In the genomic region with DNA sequence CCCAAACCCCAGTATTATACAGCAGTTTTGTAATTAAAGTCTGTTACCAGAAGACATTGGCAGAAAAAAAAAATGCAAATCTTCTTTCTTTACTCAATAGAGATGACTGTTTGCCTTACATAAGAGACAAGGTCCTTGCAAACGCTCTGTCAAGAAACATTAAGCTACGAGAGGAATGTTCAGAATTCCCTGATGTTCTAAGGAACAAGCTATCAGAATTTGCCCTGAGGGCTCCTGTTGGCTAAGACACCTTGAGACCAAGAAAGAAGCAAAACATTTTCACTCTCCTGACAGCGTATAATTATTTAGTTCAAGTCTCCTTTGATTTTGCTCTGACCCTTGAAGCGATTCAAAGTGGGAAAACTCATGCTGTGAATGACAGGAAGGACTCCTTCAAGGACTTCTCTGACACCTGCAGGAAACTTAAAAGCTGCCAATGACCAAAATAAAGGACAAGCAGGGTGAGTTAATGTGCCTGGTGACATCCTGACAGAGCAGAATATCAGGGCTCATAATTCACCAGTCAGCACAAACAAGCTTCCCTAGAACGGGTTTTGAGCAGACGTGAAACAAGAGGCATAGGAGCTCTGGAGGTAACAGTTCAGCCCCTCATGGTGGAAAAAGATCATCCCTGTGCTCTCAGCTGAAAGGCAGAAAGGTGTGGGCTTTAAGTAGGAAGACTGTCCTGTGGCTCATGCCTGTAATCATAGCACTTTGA, we compare ENCODE assay signal across 11 cellular contexts. TPM values are rescaled to one million over a fixed set of nuclear protein-coding genes. Genes with fewer than 3 reads are reported as not detected.
A peak's percentile ranks its signal among the peaks of the same experiment; 100 is the strongest.
DNase-seq lines count a peak whose midpoint lies in the region; ATAC-seq, FAIRE-seq and TF ChIP-seq lines count a peak whose summit lies in the region.
"Had no signal": no experiment of that assay in that cellular context is flagged by ENCODE, and none has a peak within 500 bp of the region (broad histone marks: within the 10 kb centered on the region; RNA-seq: fewer than 3 reads in every experiment).

No MANE protein-coding gene starts in this region.

- H3K4me3 Mint-ChIP-seq in activated CD4-positive, alpha-beta T cell treated with anti-CD3 and anti-CD28 coated beads, Interleukin-2, amount 10 ng/mL, durations not matched to agents 7 days and 5 days = peak overlapping the region; percentile 94
- peak overlapping the region; percentile 97 for H3K4me3 Mint-ChIP-seq in activated T-helper 1 cell treated with anti-CD3 and anti-CD28 coated beads, Interleukin-12 subunit alpha, Interleukin-12 subunit beta, Interleukin-2, Interleukin-4 antibody, amounts not matched to agents 30 ng/mL and 10 ng/mL and 1 ng/mL, durations not matched to agents 14 hours and 24 hours and 36 hours

- no peaks in the 10 kb centered on the region for H3K27me3 Mint-ChIP-seq in activated CD4-positive, alpha-beta T cell treated with anti-CD3 and anti-CD28 coated beads, Interleukin-2, amount 10 ng/mL, durations not matched to agents 7 days and 5 days
- no peaks in the 10 kb centered on the region for H3K27me3 Mint-ChIP-seq in activated T-helper 1 cell treated with anti-CD3 and anti-CD28 coated beads, Interleukin-12 subunit alpha, Interleukin-12 subunit beta, Interleukin-2, Interleukin-4 antibody, amounts not matched to agents 30 ng/mL and 10 ng/mL and 1 ng/mL, durations not matched to agents 14 hours and 24 hours and 36 hours (ENCODE audit: insufficient read depth)

- no peaks in the 10 kb centered on the region for H3K36me3 ChIP-seq in kidney (ENCODE audit: control insufficient read depth in 1 of 2, insufficient read depth in 2 of 2, low read length in 2 of 2)

- H3K4me1 ChIP-seq in kidney (ENCODE audit: control insufficient read depth in 1 of 2, insufficient read depth in 1 of 2, low read depth in 1 of 2, low read length in 2 of 2) = peaks cover 45 to 47% of the 10 kb centered on the region in 2 donors

- peaks cover 75% of the 10 kb centered on the region for H3K4me1 Mint-ChIP-seq in activated CD4-positive, alpha-beta T cell treated with anti-CD3 and anti-CD28 coated beads, Interleukin-2, amount 10 ng/mL, durations not matched to agents 7 days and 5 days
- peaks cover 58% of the 10 kb centered on the region for H3K4me1 Mint-ChIP-seq in activated T-helper 1 cell treated with anti-CD3 and anti-CD28 coated beads, Interleukin-12 subunit alpha, Interleukin-12 subunit beta, Interleukin-2, Interleukin-4 antibody, amounts not matched to agents 30 ng/mL and 10 ng/mL and 1 ng/mL, durations not matched to agents 14 hours and 24 hours and 36 hours (ENCODE audit: low read depth)

- no peak for DNase-seq in activated CD4-positive, alpha-beta T cell treated with anti-CD3 and anti-CD28 coated beads, Interleukin-2, amount 10 ng/mL, durations not matched to agents 7 days and 5 days
- no peak for DNase-seq in activated CD4-positive, alpha-beta T cell treated with anti-CD3 and anti-CD28 coated beads, Interleukin-2, amount 50 U/mL, for 4 hours
- DNase-seq in activated T-helper 1 cell treated with anti-CD3 and anti-CD28 coated beads, Interleukin-12 subunit alpha, Interleukin-12 subunit beta, Interleukin-2, Interleukin-4 antibody, amounts not matched to agents 30 ng/mL and 10 ng/mL and 1 ng/mL, durations not matched to agents 14 hours and 24 hours and 36 hours (ENCODE audit: low spot score) = no peak
- DNase-seq in kidney (no peak), OCI-M2 (lab: John Stamatoyannopoulos, UW; ENCODE audit: unreplicated experiment) (no peak), NCI-H82 treated with DMSO at 0.1 percent for 48 hours (lab: John Stamatoyannopoulos, UW; ENCODE audit: unreplicated experiment) (no peak)
- DNase-seq: cerebellar nuclear complex, NCI-H524 had no signal

- POLR2A ChIA-PET in activated CD4-positive, alpha-beta T cell treated with anti-CD3 and anti-CD28 coated beads, Interleukin-2, amount 10 ng/mL, durations not matched to agents 7 days and 5 days (lab: Charles Lee) = interaction anchor here (0.7 to 1.1 kb wide), 3 partner anchors 22 to 83 kb away, joined by 3 to 5 read pairs (median 3); no protein-coding TSS in a partner anchor

- TF ChIP-seq CTCF in kidney (IDR thresholded peaks at IDR 0.05; ENCODE audit: borderline replicate concordance, extremely low read depth, insufficient read depth) = no peak

- peaks cover 62% of the 10 kb centered on the region for H3K36me3 Mint-ChIP-seq in activated CD4-positive, alpha-beta T cell treated with anti-CD3 and anti-CD28 coated beads, Interleukin-2, amount 10 ng/mL, durations not matched to agents 7 days and 5 days (ENCODE audit: low read depth)
- H3K36me3 Mint-ChIP-seq in activated T-helper 1 cell treated with anti-CD3 and anti-CD28 coated beads, Interleukin-12 subunit alpha, Interleukin-12 subunit beta, Interleukin-2, Interleukin-4 antibody, amounts not matched to agents 30 ng/mL and 10 ng/mL and 1 ng/mL, durations not matched to agents 14 hours and 24 hours and 36 hours (ENCODE audit: low read depth) = peaks cover 21% of the 10 kb centered on the region

- H3K27ac ChIP-seq in kidney (ENCODE audit: low read depth in 2 of 2, low read length in 2 of 2) (peak overlapping the region; percentile 81 to 82), temporal lobe (ENCODE audit: low read depth, low read length) (peak overlapping the region; percentile 60)

- no peaks in the 10 kb centered on the region for H3K9me3 ChIP-seq in kidney (ENCODE audit: control insufficient read depth in 1 of 2, low read length in 2 of 2)

- H3K9ac ChIP-seq in kidney (ENCODE audit: low read length in 2 of 2) = peak overlapping the region in 1 of 2 donors; percentile 75

- CTCF ChIA-PET in activated CD4-positive, alpha-beta T cell treated with anti-CD3 and anti-CD28 coated beads, Interleukin-2, amount 10 ng/mL, durations not matched to agents 7 days and 5 days (lab: Charles Lee) = interaction anchor here (0.7 to 3.2 kb wide), 14 partner anchors 9 to 254 kb away, joined by 3 to 14 read pairs (median 4); a partner anchor contains a TSS

- H3K4me3 ChIP-seq in kidney (ENCODE audit: low read length in 2 of 2) = peak overlapping the region; percentile 42 to 56

- no peak for ATAC-seq in HG03520 (IDR thresholded peaks at IDR 0.05; ENCODE audit: unreplicated experiment)

- no peak for FAIRE-seq in kidney (lab: Jason Lieb, UNC)

- peaks cover 6% of the 10 kb centered on the region for H3K9me3 Mint-ChIP-seq in activated CD4-positive, alpha-beta T cell treated with anti-CD3 and anti-CD28 coated beads, Interleukin-2, amount 10 ng/mL, durations not matched to agents 7 days and 5 days
- H3K9me3 Mint-ChIP-seq in activated T-helper 1 cell treated with anti-CD3 and anti-CD28 coated beads, Interleukin-12 subunit alpha, Interleukin-12 subunit beta, Interleukin-2, Interleukin-4 antibody, amounts not matched to agents 30 ng/mL and 10 ng/mL and 1 ng/mL, durations not matched to agents 14 hours and 24 hours and 36 hours = no peaks in the 10 kb centered on the region

- H3K27ac Mint-ChIP-seq in activated CD4-positive, alpha-beta T cell treated with anti-CD3 and anti-CD28 coated beads, Interleukin-2, amount 10 ng/mL, durations not matched to agents 7 days and 5 days = peak overlapping the region; percentile 90
- H3K27ac Mint-ChIP-seq in activated T-helper 1 cell treated with anti-CD3 and anti-CD28 coated beads, Interleukin-12 subunit alpha, Interleukin-12 subunit beta, Interleukin-2, Interleukin-4 antibody, amounts not matched to agents 30 ng/mL and 10 ng/mL and 1 ng/mL, durations not matched to agents 14 hours and 24 hours and 36 hours = peak overlapping the region; percentile 94

- intact Hi-C loops in activated T-helper 1 cell treated with anti-CD3 and anti-CD28 coated beads, Interleukin-12 subunit alpha, Interleukin-12 subunit beta, Interleukin-2, Interleukin-4 antibody, amounts not matched to agents 30 ng/mL and 10 ng/mL and 1 ng/mL, durations not matched to agents 14 hours and 24 hours and 36 hours (cut with micrococcal nuclease) = loop anchor here (1.0 to 10.0 kb wide), 3 partner anchors 85 to 876 kb away; a partner anchor contains a TSS
- intact Hi-C loops in kidney (cut with DNase I) = no loop called here

RNA-seq across cellular contexts. Expression of a gene that starts 2.5 kb away (rescaled TPM):
- 100 to 1,000 TPM; 126 to 128 TPM for total RNA-seq in activated CD4-positive, alpha-beta T cell treated with anti-CD3 and anti-CD28 coated beads, Interleukin-2, amount 10 ng/mL, durations not matched to agents 7 days and 5 days
- 93.7 and 103 TPM in 2 replicates for total RNA-seq in activated T-helper 1 cell treated with anti-CD3 and anti-CD28 coated beads, Interleukin-12 subunit alpha, Interleukin-12 subunit beta, Interleukin-2, Interleukin-4 antibody, amounts not matched to agents 30 ng/mL and 10 ng/mL and 1 ng/mL, durations not matched to agents 14 hours and 24 hours and 36 hours
- 102 TPM for total RNA-seq in kidney
- polyA plus RNA-seq in kidney (ENCODE audit: insufficient read depth, low read depth, low replicate concordance) = 87.9 TPM
- 4.4 TPM for total RNA-seq in temporal lobe

RNA-seq across cellular contexts. Expression of a gene that starts 19.2 kb away (rescaled TPM):
- total RNA-seq in activated CD4-positive, alpha-beta T cell treated with anti-CD3 and anti-CD28 coated beads, Interleukin-2, amount 10 ng/mL, durations not matched to agents 7 days and 5 days = 10 to 100 TPM; 58.1 to 64.1 TPM
- total RNA-seq in activated T-helper 1 cell treated with anti-CD3 and anti-CD28 coated beads, Interleukin-12 subunit alpha, Interleukin-12 subunit beta, Interleukin-2, Interleukin-4 antibody, amounts not matched to agents 30 ng/mL and 10 ng/mL and 1 ng/mL, durations not matched to agents 14 hours and 24 hours and 36 hours = 57.7 and 62.8 TPM in 2 replicates
- total RNA-seq in kidney (33.7 TPM), temporal lobe (27.5 TPM)
- polyA plus RNA-seq in kidney (ENCODE audit: insufficient read depth, low read depth, low replicate concordance) = 52.0 TPM

RNA-seq across cellular contexts. Expression of a gene that starts 27.7 kb away (rescaled TPM):
- 10 to 100 TPM; 56.6 to 66.4 TPM for total RNA-seq in activated CD4-positive, alpha-beta T cell treated with anti-CD3 and anti-CD28 coated beads, Interleukin-2, amount 10 ng/mL, durations not matched to agents 7 days and 5 days
- 52.1 and 52.4 TPM in 2 replicates for total RNA-seq in activated T-helper 1 cell treated with anti-CD3 and anti-CD28 coated beads, Interleukin-12 subunit alpha, Interleukin-12 subunit beta, Interleukin-2, Interleukin-4 antibody, amounts not matched to agents 30 ng/mL and 10 ng/mL and 1 ng/mL, durations not matched to agents 14 hours and 24 hours and 36 hours
- 36.1 TPM for total RNA-seq in kidney
- 34.5 TPM for polyA plus RNA-seq in kidney (ENCODE audit: insufficient read depth, low read depth, low replicate concordance)
- total RNA-seq in temporal lobe = 33.7 TPM

RNA-seq across cellular contexts. Expression of a gene that starts 36.0 kb away (rescaled TPM):
- total RNA-seq in activated CD4-positive, alpha-beta T cell treated with anti-CD3 and anti-CD28 coated beads, Interleukin-2, amount 10 ng/mL, durations not matched to agents 7 days and 5 days = 10 to 100 TPM; 65.8 to 68.2 TPM
- total RNA-seq in activated T-helper 1 cell treated with anti-CD3 and anti-CD28 coated beads, Interleukin-12 subunit alpha, Interleukin-12 subunit beta, Interleukin-2, Interleukin-4 antibody, amounts not matched to agents 30 ng/mL and 10 ng/mL and 1 ng/mL, durations not matched to agents 14 hours and 24 hours and 36 hours = 72.6 and 73.2 TPM in 2 replicates
- total RNA-seq in kidney (76.5 TPM), temporal lobe (41.3 TPM)
- 41.7 TPM for polyA plus RNA-seq in kidney (ENCODE audit: insufficient read depth, low read depth, low replicate concordance)

RNA-seq across cellular contexts. Expression of a gene that starts 44.2 kb away (rescaled TPM):
- total RNA-seq in activated CD4-positive, alpha-beta T cell treated with anti-CD3 and anti-CD28 coated beads, Interleukin-2, amount 10 ng/mL, durations not matched to agents 7 days and 5 days = under 1 TPM; 0.12 to 0.19 TPM
- 0.17 and 0.29 TPM in 2 replicates for total RNA-seq in activated T-helper 1 cell treated with anti-CD3 and anti-CD28 coated beads, Interleukin-12 subunit alpha, Interleukin-12 subunit beta, Interleukin-2, Interleukin-4 antibody, amounts not matched to agents 30 ng/mL and 10 ng/mL and 1 ng/mL, durations not matched to agents 14 hours and 24 hours and 36 hours
- total RNA-seq in kidney (not detected), temporal lobe (0.49 TPM)
- not detected for polyA plus RNA-seq in kidney (ENCODE audit: insufficient read depth, low read depth, low replicate concordance)
- total RNA-seq: posterior vena cava had no signal

Comparison
In these comparisons a context has a peak if more than half of its experiments do, and no peak if none do; other contexts are left out.
1. RNA of a gene that starts 2.5 kb away (total RNA-seq): 126 to 128 TPM in activated CD4-positive, alpha-beta T cell treated with anti-CD3 and anti-CD28 coated beads, Interleukin-2, amount 10 ng/mL, durations not matched to agents 7 days and 5 days, 102 TPM in kidney (single experiment) and 93.7 to 103 TPM in activated T-helper 1 cell treated with anti-CD3 and anti-CD28 coated beads, Interleukin-12 subunit alpha, Interleukin-12 subunit beta, Interleukin-2, Interleukin-4 antibody, amounts not matched to agents 30 ng/mL and 10 ng/mL and 1 ng/mL, durations not matched to agents 14 hours and 24 hours and 36 hours; 4.4 TPM in temporal lobe (single experiment); every median in the first group is over 10 times any median in the second.